Comparison of ENCODE assay signal across 24 cellular contexts in the genomic region with DNA sequence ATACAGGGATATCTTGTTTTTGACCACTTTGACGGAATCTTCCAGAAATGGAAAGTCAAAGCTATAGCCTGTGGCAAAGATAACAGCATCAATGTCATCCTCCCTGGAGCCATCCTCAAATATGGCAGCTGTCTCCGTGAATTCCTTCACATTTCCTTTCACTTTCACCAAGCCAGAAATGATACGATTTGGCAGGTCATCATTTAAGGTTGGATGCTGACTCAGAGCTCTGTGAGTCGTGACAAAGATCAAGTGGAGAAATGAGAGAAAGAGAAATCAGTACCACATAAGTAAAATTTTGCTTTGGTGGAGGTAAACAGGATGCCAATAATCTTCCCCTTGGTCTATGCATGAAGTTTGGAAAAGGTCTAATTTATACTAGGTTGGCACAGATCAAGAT. TPM values are rescaled to one million over a fixed set of nuclear protein-coding genes. Genes with fewer than 3 reads are reported as not detected.
DNase-seq lines count a peak whose midpoint lies in the region; ATAC-seq, FAIRE-seq and TF ChIP-seq lines count a peak whose summit lies in the region.
"Had no signal": no experiment of that assay in that cellular context is flagged by ENCODE, and none has a peak within 500 bp of the region (broad histone marks: within the 10 kb centered on the region; RNA-seq: fewer than 3 reads in every experiment).

No MANE protein-coding gene starts in this region.

- H3K9ac ChIP-seq in SK-N-SH (no peak overlapping the region), skeletal muscle satellite cell (ENCODE audit: low read depth, low read length) (no peak overlapping the region)

- H3F3A ChIP-seq in SK-N-SH (replicated peaks; ENCODE audit: insufficient read depth) = no peaks in the 10 kb centered on the region

- WGBS in SK-N-SH (ENCODE audit: low lambda C conversion rate) = 60% methylated on average over 4 of the region's 4 CpGs

- DNase-seq in SK-N-SH (no peak), RPMI7951 (ENCODE audit: low read depth) (peak; percentile 65), iris pigment epithelial cell (ENCODE audit: low read depth) (peak; percentile 20), D721Med (ENCODE audit: insufficient read length, low spot score) (no peak), AG20443 (ENCODE audit: low spot score) (no peak)
- DNase-seq in activated naive CD4-positive, alpha-beta T cell treated with Interleukin-2 at 50 U/mL for 16 hours = no peak
- DNase-seq: 8988T; activated CD4-positive, alpha-beta T cell treated with anti-CD3 and anti-CD28 coated beads for 4 hours; activated naive CD4-positive, alpha-beta T cell; activated T-cell treated with anti-CD3 and anti-CD28 coated beads, Interleukin-2, amount 50 U/mL, for 24 hours; GF-D8; left cardiac atrium; MM.1S; NCI-H1694; NCI-H2171; NCI-H524 treated with DMSO at 0.1 percent for 48 hours; nucleus accumbens; Peyer's patch; upper lobe of right lung had no signal

- no peaks in the 10 kb centered on the region for H3K4me1 ChIP-seq in SK-N-SH (ENCODE audit: control insufficient read depth in 1 of 2, insufficient read depth in 2 of 2, low read depth in 1 of 2, low read length in 1 of 2)
- H3K4me1 ChIP-seq in skeletal muscle satellite cell (ENCODE audit: control insufficient read depth, insufficient read depth, low read length) = no peaks in the 10 kb centered on the region
- H3K4me1 ChIP-seq: Peyer's patch, upper lobe of right lung had no signal

- H3K36me3 ChIP-seq in SK-N-SH (replicated peaks in 1 of 2; ENCODE audit: control insufficient read depth in 1 of 2, insufficient read depth in 2 of 2, low read length in 1 of 2) (no peaks in the 10 kb centered on the region), skeletal muscle satellite cell (ENCODE audit: insufficient read depth, low read length) (no peaks in the 10 kb centered on the region)
- H3K36me3 ChIP-seq: SJSA1 had no signal

- no peak for TF ChIP-seq RAD21 in SK-N-SH (IDR thresholded peaks at IDR 0.05; ENCODE audit: low read length)

- no peaks in the 10 kb centered on the region for H3K9me3 ChIP-seq in SK-N-SH
- no peaks in the 10 kb centered on the region for H3K9me3 ChIP-seq in skeletal muscle satellite cell (replicated peaks; ENCODE audit: low read length)
- H3K9me3 ChIP-seq: Peyer's patch, SJSA1, upper lobe of right lung had no signal

- H3K9me2 ChIP-seq in SK-N-SH = no peaks in the 10 kb centered on the region

- H3K4me3 ChIP-seq in SK-N-SH (ENCODE audit: low read depth in 2 of 2, low read length in 1 of 2) = no peak overlapping the region
- H3K4me3 ChIP-seq in skeletal muscle satellite cell (ENCODE audit: low read length) = no peak overlapping the region
- H3K4me3 ChIP-seq: GM23338, Peyer's patch, SJSA1, smooth muscle cell, upper lobe of right lung had no signal

- CTCF ChIA-PET in SK-N-SH (lab: Yijun Ruan, JAX) = interaction anchor here (1.3 to 1.4 kb wide), 2 partner anchors 28 to 41 kb away, joined by 3 to 4 read pairs; a partner anchor contains a TSS

- POLR2A ChIA-PET in SK-N-SH (lab: Yijun Ruan, JAX) = no interaction called here

- TF ChIP-seq CTCF in SK-N-SH (IDR thresholded peaks at IDR 0.05) (no peak), D721Med (IDR thresholded peaks at IDR 0.05; ENCODE audit: insufficient read depth, missing control alignments) (no peak)

- no peak overlapping the region for H3K27ac ChIP-seq in SK-N-SH (ENCODE audit: low read depth in 2 of 2, low read length in 1 of 2)
- H3K27ac ChIP-seq: Peyer's patch, SJSA1, upper lobe of right lung had no signal

- ATAC-seq in SK-N-SH treated with all-trans-retinoic acid at 6 μM for 48 hours = no peak
- ATAC-seq: GM23338, left cardiac atrium, upper lobe of right lung had no signal

- H2AFZ ChIP-seq in SK-N-SH (ENCODE audit: low read depth) = no peak overlapping the region
- H2AFZ ChIP-seq: GM23338 had no signal

- H4K20me1 ChIP-seq in SK-N-SH (ENCODE audit: insufficient read depth) = no peaks in the 10 kb centered on the region

- no peaks in the 10 kb centered on the region for H3K79me2 ChIP-seq in SK-N-SH (ENCODE audit: insufficient read depth)

- no peak overlapping the region for H3K4me2 ChIP-seq in SK-N-SH
- H3K4me2 ChIP-seq in skeletal muscle satellite cell (ENCODE audit: low read length) = peak overlapping the region; percentile 40
- H3K4me2 ChIP-seq: GM23338, smooth muscle cell had no signal

- FAIRE-seq in D721Med (lab: Jason Lieb, UNC) = no peak

- H3K27me3 ChIP-seq in SK-N-SH (ENCODE audit: insufficient read depth) (no peaks in the 10 kb centered on the region), skeletal muscle satellite cell (ENCODE audit: control insufficient read depth, insufficient read depth, low read length) (no peaks in the 10 kb centered on the region)
- H3K27me3 ChIP-seq: Peyer's patch, SJSA1, upper lobe of right lung had no signal

- TF ChIP-seq EP300 in SK-N-SH (IDR thresholded peaks at IDR 0.05; ENCODE audit: borderline replicate concordance in 1 of 2, low read depth in 1 of 2, low read length in 1 of 2) = no peak

TF ChIP-seq in SK-N-SH, 30 proteins besides CTCF, POLR2A, EP300 and RAD21:
- TF ChIP-seq, protein P1, sequence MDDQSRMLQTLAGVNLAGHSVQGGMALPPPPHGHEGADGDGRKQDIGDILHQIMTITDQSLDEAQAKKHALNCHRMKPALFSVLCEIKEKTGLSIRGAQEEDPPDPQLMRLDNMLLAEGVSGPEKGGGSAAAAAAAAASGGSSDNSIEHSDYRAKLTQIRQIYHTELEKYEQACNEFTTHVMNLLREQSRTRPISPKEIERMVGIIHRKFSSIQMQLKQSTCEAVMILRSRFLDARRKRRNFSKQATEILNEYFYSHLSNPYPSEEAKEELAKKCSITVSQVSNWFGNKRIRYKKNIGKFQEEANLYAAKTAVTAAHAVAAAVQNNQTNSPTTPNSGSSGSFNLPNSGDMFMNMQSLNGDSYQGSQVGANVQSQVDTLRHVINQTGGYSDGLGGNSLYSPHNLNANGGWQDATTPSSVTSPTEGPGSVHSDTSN (IDR thresholded peaks at IDR 0.05) = peak; percentile 16; the same call in 1 of the 2 replicates
- TF ChIP-seq SIN3A (IDR thresholded peaks at IDR 0.05; ENCODE audit: borderline replicate concordance, low read depth, low read length) (no peak), ELF1 (IDR thresholded peaks at IDR 0.05) (no peak)
TF ChIP-seq in SK-N-SH: peak in this region for 1.

TF ChIP-seq in SK-N-SH treated with all-trans-retinoic acid at 6 μM for 48 hours, 23 proteins besides CTCF, POLR2A, EP300 and RAD21:
- TF ChIP-seq ZNF565 (CRISPR knock-in tag; conservative IDR thresholded peaks at IDR 0.05; ENCODE audit: low read depth) (no peak), PPARA (CRISPR knock-in tag; IDR thresholded peaks at IDR 0.05; ENCODE audit: borderline replicate concordance) (no peak), ZC3H10 (CRISPR knock-in tag; IDR thresholded peaks at IDR 0.05) (no peak)
- TF ChIP-seq, protein P2, sequence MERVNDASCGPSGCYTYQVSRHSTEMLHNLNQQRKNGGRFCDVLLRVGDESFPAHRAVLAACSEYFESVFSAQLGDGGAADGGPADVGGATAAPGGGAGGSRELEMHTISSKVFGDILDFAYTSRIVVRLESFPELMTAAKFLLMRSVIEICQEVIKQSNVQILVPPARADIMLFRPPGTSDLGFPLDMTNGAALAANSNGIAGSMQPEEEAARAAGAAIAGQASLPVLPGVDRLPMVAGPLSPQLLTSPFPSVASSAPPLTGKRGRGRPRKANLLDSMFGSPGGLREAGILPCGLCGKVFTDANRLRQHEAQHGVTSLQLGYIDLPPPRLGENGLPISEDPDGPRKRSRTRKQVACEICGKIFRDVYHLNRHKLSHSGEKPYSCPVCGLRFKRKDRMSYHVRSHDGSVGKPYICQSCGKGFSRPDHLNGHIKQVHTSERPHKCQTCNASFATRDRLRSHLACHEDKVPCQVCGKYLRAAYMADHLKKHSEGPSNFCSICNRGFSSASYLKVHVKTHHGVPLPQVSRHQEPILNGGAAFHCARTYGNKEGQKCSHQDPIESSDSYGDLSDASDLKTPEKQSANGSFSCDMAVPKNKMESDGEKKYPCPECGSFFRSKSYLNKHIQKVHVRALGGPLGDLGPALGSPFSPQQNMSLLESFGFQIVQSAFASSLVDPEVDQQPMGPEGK (CRISPR knock-in tag; IDR thresholded peaks at IDR 0.05; ENCODE audit: borderline replicate concordance) = no peak

RNA-seq across cellular contexts. Expression of a gene that starts 23.9 kb away (rescaled TPM):
- polyA plus RNA-seq in SK-N-SH (2012; rRNA removed) = 0.30 and 0.50 TPM in 2 replicates
- 0.55 and 0.76 TPM in 2 replicates for polyA plus RNA-seq in SK-N-SH (2012; cell fraction: cytosol; rRNA removed)
- polyA plus RNA-seq in SK-N-SH (2012; cell fraction: nucleus; rRNA removed) = 1.2 and 1.4 TPM in 2 replicates
- 2.1 and 3.4 TPM in 2 replicates for total RNA-seq in RPMI7951 (2014; rRNA removed; shearing (Covaris generic))
- total RNA-seq in skeletal muscle satellite cell (2012; rRNA removed) = 0.25 and 0.66 TPM in 2 replicates

RNA-seq across cellular contexts. Expression of a gene that starts 29.0 kb away (rescaled TPM):
- polyA plus RNA-seq in SK-N-SH (2012; rRNA removed) = 6.2 and 9.4 TPM in 2 replicates
- 5.6 TPM in 2 replicates for polyA plus RNA-seq in SK-N-SH (2012; cell fraction: cytosol; rRNA removed)
- polyA plus RNA-seq in SK-N-SH (2012; cell fraction: nucleus; rRNA removed) = 14.9 and 30.6 TPM in 2 replicates
- 12.9 and 20.8 TPM in 2 replicates for total RNA-seq in RPMI7951 (2014; rRNA removed; shearing (Covaris generic))
- 12.9 and 13.3 TPM in 2 replicates for total RNA-seq in skeletal muscle satellite cell (2012; rRNA removed)

RNA-seq across cellular contexts. Expression of a gene that starts 41.2 kb away (rescaled TPM):
- polyA plus RNA-seq in SK-N-SH (2012; rRNA removed) = 24.7 and 37.2 TPM in 2 replicates
- 32.3 and 34.1 TPM in 2 replicates for polyA plus RNA-seq in SK-N-SH (2012; cell fraction: cytosol; rRNA removed)
- polyA plus RNA-seq in SK-N-SH (2012; cell fraction: nucleus; rRNA removed) = 28.2 and 53.7 TPM in 2 replicates
- 23.2 and 25.7 TPM in 2 replicates for total RNA-seq in RPMI7951 (2014; rRNA removed; shearing (Covaris generic))
- 34.2 and 41.9 TPM in 2 replicates for total RNA-seq in skeletal muscle satellite cell (2012; rRNA removed)

Comparison
In these comparisons a context has a peak if more than half of its experiments do, and no peak if none do; other contexts are left out.
1. DNase-seq: peak in RPMI7951 (single experiment) and iris pigment epithelial cell (single experiment); none in SK-N-SH (single experiment), D721Med (single experiment), activated naive CD4-positive, alpha-beta T cell treated with Interleukin-2 at 50 U/mL for 16 hours (single experiment) and AG20443 (single experiment).